15 cellular contexts compared by ENCODE assay signal in the genomic region with DNA sequence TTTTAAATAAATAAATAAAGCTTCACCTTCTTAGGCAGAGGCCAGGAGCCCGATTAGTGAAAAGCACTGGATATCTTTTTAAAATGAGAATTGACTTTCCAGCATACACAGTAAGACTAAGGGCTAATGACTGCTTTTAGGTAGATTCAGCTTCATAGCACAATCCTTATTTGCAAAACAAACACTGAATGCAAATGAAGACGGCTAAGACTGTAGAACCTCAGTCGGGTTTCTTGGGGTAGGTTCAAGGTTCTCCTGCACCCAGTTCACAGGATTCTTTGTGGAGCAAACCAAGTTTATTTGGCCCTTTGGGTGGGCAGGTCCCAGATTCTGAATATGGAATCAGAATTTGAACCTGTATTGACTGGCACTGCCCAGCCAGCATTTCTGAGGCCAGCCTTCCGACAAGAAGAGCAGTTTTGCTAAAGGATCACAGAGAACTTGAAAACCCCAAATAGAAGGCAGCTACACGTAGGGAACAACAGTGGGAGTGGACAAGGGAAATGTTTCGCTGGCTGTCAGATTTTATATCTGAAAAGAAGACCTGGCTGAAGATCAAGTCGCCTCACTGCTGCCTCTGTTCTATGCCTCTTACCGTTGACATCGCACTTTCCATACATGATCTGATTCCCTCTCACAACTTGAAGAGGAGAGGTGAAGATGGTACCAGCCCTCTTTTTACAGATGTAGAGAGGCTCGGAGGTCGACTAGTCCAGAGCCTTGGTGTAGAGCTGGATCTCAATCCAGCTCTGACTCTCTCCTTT. TPM values are rescaled to one million over a fixed set of nuclear protein-coding genes. Genes with fewer than 3 reads are reported as not detected.
DNase-seq lines count a peak whose midpoint lies in the region; ATAC-seq, FAIRE-seq and TF ChIP-seq lines count a peak whose summit lies in the region.
"Had no signal": no experiment of that assay in that cellular context is flagged by ENCODE, and none has a peak within 500 bp of the region (broad histone marks: within the 10 kb centered on the region; RNA-seq: fewer than 3 reads in every experiment).

No MANE protein-coding gene starts in this region.

- TF ChIP-seq CTCF in fibroblast of villous mesenchyme (IDR thresholded peaks at IDR 0.05; ENCODE audit: insufficient read depth, low read depth, low read length) = no peak
- TF ChIP-seq CTCF in spleen (IDR thresholded peaks at IDR 0.05 in 8 of 11, conservative IDR thresholded peaks at IDR 0.05 in 3 of 11) = no peak

- peaks cover 87% of the 10 kb centered on the region for H3K4me1 Mint-ChIP-seq in activated T-cell treated with anti-CD3 and anti-CD28 coated beads, Interleukin-2, amount 50 U/mL, for 24 hours (ENCODE audit: low read depth)
- peaks cover 55% of the 10 kb centered on the region for H3K4me1 Mint-ChIP-seq in T-helper 17 cell

- H3K9me3 Mint-ChIP-seq in activated T-cell treated with anti-CD3 and anti-CD28 coated beads, Interleukin-2, amount 50 U/mL, for 24 hours = no peaks in the 10 kb centered on the region
- H3K9me3 Mint-ChIP-seq: activated T-helper 1 cell treated with anti-CD3 and anti-CD28 coated beads, Interleukin-12 subunit alpha, Interleukin-12 subunit beta, Interleukin-2, Interleukin-4 antibody, amounts not matched to agents 30 ng/mL and 10 ng/mL and 1 ng/mL, durations not matched to agents 14 hours and 24 hours and 36 hours had no signal

- TF ChIP-seq POLR2A in spleen (IDR thresholded peaks at IDR 0.05) (no peak), GM12891 (IDR thresholded peaks at IDR 0.05; ENCODE audit: low read depth, low read length) (no peak)

- peak overlapping the region in 6 of 8 donors; percentile 9 to 69 (median 52) for H3K27ac ChIP-seq in spleen

- H3K36me3 ChIP-seq in spleen = no peaks in the 10 kb centered on the region

- H3K4me3 Mint-ChIP-seq in activated T-cell treated with anti-CD3 and anti-CD28 coated beads, Interleukin-2, amount 50 U/mL, for 24 hours = peak overlapping the region; percentile 23
- peak overlapping the region; percentile 43 for H3K4me3 Mint-ChIP-seq in T-helper 17 cell
- H3K4me3 Mint-ChIP-seq: activated T-helper 1 cell treated with anti-CD3 and anti-CD28 coated beads, Interleukin-12 subunit alpha, Interleukin-12 subunit beta, Interleukin-2, Interleukin-4 antibody, amounts not matched to agents 30 ng/mL and 10 ng/mL and 1 ng/mL, durations not matched to agents 14 hours and 24 hours and 36 hours had no signal

- H3K4me1 ChIP-seq in spleen = peaks cover 13 to 99% (median 41%) of the 10 kb centered on the region in 6 donors

- 68 to 80% (median 75%) methylated on average over 11 of the region's 11 CpGs for WGBS in spleen, 5 donors

- peak overlapping the region; percentile 82 for H3K27ac Mint-ChIP-seq in activated T-cell treated with anti-CD3 and anti-CD28 coated beads, Interleukin-2, amount 50 U/mL, for 24 hours
- H3K27ac Mint-ChIP-seq in T-helper 17 cell = peak overlapping the region; percentile 95
- H3K27ac Mint-ChIP-seq: activated T-helper 1 cell treated with anti-CD3 and anti-CD28 coated beads, Interleukin-12 subunit alpha, Interleukin-12 subunit beta, Interleukin-2, Interleukin-4 antibody, amounts not matched to agents 30 ng/mL and 10 ng/mL and 1 ng/mL, durations not matched to agents 14 hours and 24 hours and 36 hours had no signal

- DNase-seq in activated T-cell treated with anti-CD3 and anti-CD28 coated beads, Interleukin-2, amount 50 U/mL, for 24 hours = no peak
- no peak for DNase-seq in activated T-cell treated with anti-CD3 and anti-CD28 coated beads, Interleukin-2, amount 50 U/mL, for 1 hour
- DNase-seq in T-helper 17 cell (no peak), fibroblast of villous mesenchyme (ENCODE audit: low read depth) (peak; percentile 44), spleen (no peak), DMS153 treated with DMSO at 0.1 percent for 48 hours (lab: John Stamatoyannopoulos, UW; ENCODE audit: unreplicated experiment) (no peak), GM12891 (ENCODE audit: insufficient read length, low spot score) (no peak)
- DNase-seq: DMS79 treated with DMSO at 0.1 percent for 48 hours, NCI-H1092, NCI-H524 treated with DMSO at 0.1 percent for 48 hours had no signal

- H3K4me3 ChIP-seq in fibroblast of villous mesenchyme (ENCODE audit: low read depth, low read length) (no peak overlapping the region), spleen (no peak overlapping the region)
- H3K4me3 ChIP-seq: GM12878 had no signal

- H3K36me3 Mint-ChIP-seq in activated T-cell treated with anti-CD3 and anti-CD28 coated beads, Interleukin-2, amount 50 U/mL, for 24 hours (ENCODE audit: low read depth) = peaks cover 22% of the 10 kb centered on the region
- H3K36me3 Mint-ChIP-seq in T-helper 17 cell (ENCODE audit: low read depth) = peaks cover 4% of the 10 kb centered on the region

- no peak for FAIRE-seq in GM12891 (lab: Jason Lieb, UNC)
- FAIRE-seq: GM12878, H54, islet of Langerhans had no signal

- no peaks in the 10 kb centered on the region for H3K27me3 Mint-ChIP-seq in activated T-cell treated with anti-CD3 and anti-CD28 coated beads, Interleukin-2, amount 50 U/mL, for 24 hours
- no peaks in the 10 kb centered on the region for H3K27me3 Mint-ChIP-seq in T-helper 17 cell

- no peaks in the 10 kb centered on the region for H3K27me3 ChIP-seq in spleen (replicated peaks in 1 of 7)

- H3K9me3 ChIP-seq in T-helper 17 cell (ENCODE audit: control insufficient read depth, low read length, poor library complexity, severe bottlenecking) (no peaks in the 10 kb centered on the region), spleen (no peaks in the 10 kb centered on the region)

- intact Hi-C loops in spleen (cut with DNase I; ENCODE audit: low total_unique reads) = no loop called here

- ATAC-seq in T-helper 17 cell (peak; percentile 31), GM18867 (IDR thresholded peaks at IDR 0.05; ENCODE audit: unreplicated experiment) (no peak)
- ATAC-seq: GM12878 had no signal

TF ChIP-seq in GM12891, 5 proteins besides CTCF, POLR2A, EP300 and RAD21:
- TF ChIP-seq POU2F2 (IDR thresholded peaks at IDR 0.05; ENCODE audit: low read depth, low read length) (no peak), TAF1 (IDR thresholded peaks at IDR 0.05; ENCODE audit: low read depth, low read length) (no peak), PAX5 (IDR thresholded peaks at IDR 0.05; ENCODE audit: insufficient read depth, low read length, severe bottlenecking) (no peak), POLR2AphosphoS5 (IDR thresholded peaks at IDR 0.05; ENCODE audit: low read depth, low read length) (no peak), SPI1 (IDR thresholded peaks at IDR 0.05; ENCODE audit: low read depth, low read length) (no peak)

RNA-seq across cellular contexts. Expression of a gene that starts 8.2 kb away (rescaled TPM):
- 10 to 100 TPM; 28.6 to 31.2 TPM for total RNA-seq in T-helper 17 cell
- total RNA-seq in fibroblast of villous mesenchyme = 6.4 and 6.5 TPM in 2 replicates
- 10 to 100 TPM in 6 of 7 donors, 1 to 10 TPM in 1; 8.4 to 16.9 (median 14.3) TPM for total RNA-seq in spleen
- polyA plus RNA-seq in spleen = 1 to 10 TPM; 1.5 to 3.0 (median 2.0) TPM
- polyA plus RNA-seq in GM12891 (2012; ENCODE audit: low read depth, missing spikeins) = 3.5 TPM
